Comparison of ENCODE assay signal across 19 cellular contexts in the genomic region with DNA sequence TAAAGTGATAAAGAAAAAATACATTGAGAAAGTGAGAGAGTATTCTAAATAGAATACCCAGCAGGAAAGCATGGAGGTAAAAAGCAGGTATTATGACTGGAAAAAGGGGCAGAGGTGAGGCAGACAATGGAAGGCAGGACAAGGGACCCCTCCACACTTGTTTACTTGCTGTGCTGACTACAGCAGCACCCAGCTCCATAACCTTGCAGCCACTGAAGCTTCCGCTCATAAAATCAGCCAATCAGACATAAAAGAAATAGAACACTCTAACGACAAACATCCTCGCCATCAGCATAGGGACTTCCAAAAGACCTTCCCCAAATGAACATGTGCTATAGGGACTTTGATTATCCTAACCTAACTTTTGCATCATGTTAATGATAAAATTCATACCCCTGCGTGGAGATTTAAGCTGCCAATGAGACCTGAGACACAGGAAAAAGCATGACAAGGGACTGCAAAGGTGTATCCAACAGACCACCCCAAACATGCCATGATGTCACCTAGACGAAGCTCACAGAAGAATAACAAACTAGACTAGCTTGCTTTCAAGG.
DNase-seq lines count a peak whose midpoint lies in the region; ATAC-seq, FAIRE-seq and TF ChIP-seq lines count a peak whose summit lies in the region.
"Had no signal": no experiment of that assay in that cellular context is flagged by ENCODE, and none has a peak within 500 bp of the region (broad histone marks: within the 10 kb centered on the region; RNA-seq: fewer than 3 reads in every experiment).

No MANE protein-coding gene starts in this region.

- intact Hi-C loops in GM12878 (cut with micrococcal nuclease; ENCODE audit: unreplicated experiment), result no loop called here

- H2AFZ ChIP-seq in GM12878 (ENCODE audit: control insufficient read depth, low read depth, low read length) (no peak overlapping the region), neuron (ENCODE audit: low read depth, low read length) (no peak overlapping the region)

- peak; percentile 37 to 38 for DNase-seq in SHP77 (lab: John Stamatoyannopoulos, UW)
- no peak for DNase-seq in SHP77 treated with DMSO at 0.1 percent for 48 hours (lab: John Stamatoyannopoulos, UW)
- DNase-seq in GM12878 (ENCODE audit: low read depth, low spot score), result no peak
- no peak for DNase-seq in HuH-7 (ENCODE audit: low spot score)
- DNase-seq: activated CD4-positive, alpha-beta T cell treated with anti-CD3 and anti-CD28 coated beads, Interleukin-2, amount 50 U/mL, for 48 hours; activated naive CD8-positive, alpha-beta T cell treated with anti-CD3 and anti-CD28 coated beads, Interleukin-2, amount 10 ng/mL, durations not matched to agents 7 days and 5 days; activated T-cell treated with anti-CD3 and anti-CD28 coated beads, Interleukin-2, amount 50 U/mL, for 48 hours; HCEC 1CT; heart left ventricle; kidney; NCI-H2029; NCI-H526 treated with DMSO at 0.1 percent for 48 hours; stimulated activated naive B cell treated with anti-CD40 and anti-IgM and Interleukin-4, amounts not matched to agents 10 μg/mL and 1 μg/mL and 100 μg/mL, for 72 hours; trophoblast cell had no signal

- H3K9ac ChIP-seq in GM12878 (ENCODE audit: control insufficient read depth, insufficient read depth, low read length), result no peak overlapping the region; the same call in 1 of the 2 replicates

- H3K79me2 ChIP-seq in GM12878 (ENCODE audit: control insufficient read depth, insufficient read depth, low read length), result peaks cover 8% of the 10 kb centered on the region

- in situ Hi-C loops in GM12878 (cut with MboI), result no loop called here

- H3K27ac ChIP-seq in KOPT-K1 (ENCODE audit: low read depth, low read length, poor library complexity, severe bottlenecking) (peak overlapping the region; percentile 93), GM12878 (ENCODE audit: control insufficient read depth, insufficient read depth) (0 out of 2 replicates have a peak overlapping the region, but pooled peaks have one; percentile 96)

- H3K9me3 ChIP-seq in KOPT-K1 (ENCODE audit: insufficient read depth, low read length, poor library complexity, severe bottlenecking), result no peaks in the 10 kb centered on the region
- H3K9me3 ChIP-seq in GM12878 (replicated peaks; ENCODE audit: control insufficient read depth, insufficient read depth, low read length), result no peaks in the 10 kb centered on the region
- no peaks in the 10 kb centered on the region for H3K9me3 ChIP-seq in neuron (ENCODE audit: low read length)
- H3K9me3 ChIP-seq: heart left ventricle had no signal

- no peaks in the 10 kb centered on the region for H3K27me3 ChIP-seq in GM12878 (replicated peaks in 1 of 2; ENCODE audit: control insufficient read depth in 2 of 2, insufficient read depth in 2 of 2, low read length in 1 of 2)
- H3K27me3 ChIP-seq in neuron (ENCODE audit: insufficient read depth, low read length), result no peaks in the 10 kb centered on the region

- H3K4me2 ChIP-seq in GM12878 (ENCODE audit: control insufficient read depth, insufficient read depth), result peak overlapping the region; percentile 97; the same call in 1 of the 2 replicates

- RAD21 ChIA-PET in GM12878 (lab: Charles Lee; ENCODE audit: unreplicated experiment), result interaction anchor here (1.8 kb wide), 1 partner anchor 9 kb away, joined by 8 read pairs; a partner anchor contains a TSS

- H4K20me1 ChIP-seq in GM12878 (ENCODE audit: control insufficient read depth, insufficient read depth), result no peaks in the 10 kb centered on the region

- H3K4me1 ChIP-seq in GM12878 (ENCODE audit: control insufficient read depth, insufficient read depth, low read length) (peaks cover 14% of the 10 kb centered on the region), neuron (ENCODE audit: insufficient read depth, low read length) (peaks cover 24% of the 10 kb centered on the region)

- no TSS peak for BruUV-seq in GM12878 (replicated peaks; lab: Mats Ljungman, UMichigan)

- no peak for TF ChIP-seq CTCF in GM12878 (IDR thresholded peaks at IDR 0.05 in 2 of 3, conservative IDR thresholded peaks at IDR 0.05 in 1 of 3; ENCODE audit: control insufficient read depth in 2 of 3, extremely low read depth in 1 of 3, insufficient read depth in 1 of 3, low read depth in 3 of 3, low read length in 3 of 3)

- H3K36me3 ChIP-seq in KOPT-K1 (ENCODE audit: insufficient read depth, low read length) (no peaks in the 10 kb centered on the region), GM12878 (ENCODE audit: control insufficient read depth in 2 of 2, insufficient read depth in 2 of 2, low read length in 1 of 2) (no peaks in the 10 kb centered on the region), neuron (ENCODE audit: insufficient read depth, low read length) (no peaks in the 10 kb centered on the region)
- H3K36me3 ChIP-seq: heart left ventricle had no signal

- WGBS in GM12878 (ENCODE audit: insufficient coverage, insufficient replicate concordance, low lambda C conversion rate, missing lambda C conversion rate), result 91% methylated on average over 5 of the region's 5 CpGs

- no peak for TF ChIP-seq EP300 in GM12878 (IDR thresholded peaks at IDR 0.05; ENCODE audit: borderline replicate concordance in 1 of 2, control insufficient read depth in 1 of 2, low read depth in 2 of 2, low read length in 2 of 2)

- no peak for TF ChIP-seq POLR2A in GM12878 (IDR thresholded peaks at IDR 0.05; ENCODE audit: low read depth, low read length)

- CTCF ChIA-PET in GM12878 (lab: Yijun Ruan, JAX), result interaction anchor here (0.6 to 1.0 kb wide), 3 partner anchors 43 to 48 kb away, joined by 3 read pairs; a partner anchor contains a TSS

- H3K4me3 ChIP-seq in GM12878 (no peak overlapping the region), neuron (ENCODE audit: low read length) (peak overlapping the region; percentile 83)

- ATAC-seq in GM12878 (no peak), HG02885 (IDR thresholded peaks at IDR 0.05; ENCODE audit: poor library complexity, unreplicated experiment) (no peak), GM18502 (IDR thresholded peaks at IDR 0.05; ENCODE audit: poor library complexity, unreplicated experiment) (no peak)
- ATAC-seq: heart left ventricle; stimulated activated naive B cell treated with anti-CD40 and anti-IgM and Interleukin-4, amounts not matched to agents 10 μg/mL and 1 μg/mL and 100 μg/mL, for 72 hours had no signal

- FAIRE-seq in GM12878 (lab: Jason Lieb, UNC), result no peak
- FAIRE-seq: GM18507, kidney had no signal

- POLR2A ChIA-PET in GM12878 (lab: Charles Lee), result interaction anchor here (0.5 to 5.2 kb wide), 5 partner anchors 8 to 303 kb away, joined by 3 to 57 read pairs (median 3); a partner anchor contains a TSS

- SMC1A ChIA-PET in GM12878 (lab: Charles Lee; ENCODE audit: uncharacterized antibody, unreplicated experiment), result interaction anchor here (0.6 to 1.5 kb wide), 5 partner anchors 9 to 67 kb away, joined by 3 to 6 read pairs (median 3); a partner anchor contains a TSS

- no peak for TF ChIP-seq RAD21 in GM12878 (IDR thresholded peaks at IDR 0.05; ENCODE audit: insufficient read depth, low read depth, low read length)

TF ChIP-seq in GM12878, 131 proteins besides CTCF, POLR2A, EP300 and RAD21 (continues in another document):
- TF ChIP-seq BMI1 (IDR thresholded peaks at IDR 0.05; ENCODE audit: borderline replicate concordance), result no peak
- no peak for TF ChIP-seq RELA (IDR thresholded peaks at IDR 0.05; ENCODE audit: borderline replicate concordance, partially characterized antibody)
- TF ChIP-seq ASH2L (IDR thresholded peaks at IDR 0.05; ENCODE audit: borderline replicate concordance, low read depth), result no peak
- no peak for TF ChIP-seq CREM (IDR thresholded peaks at IDR 0.05; ENCODE audit: low read depth)
- no peak for TF ChIP-seq SP1 (IDR thresholded peaks at IDR 0.05; ENCODE audit: low read depth, low read length)
- TF ChIP-seq CUX1 (IDR thresholded peaks at IDR 0.05; ENCODE audit: insufficient replicate concordance, low read depth, low read length), result no peak
- no peak for TF ChIP-seq KDM1A (IDR thresholded peaks at IDR 0.05; ENCODE audit: borderline replicate concordance)
- TF ChIP-seq HDAC2 (IDR thresholded peaks at IDR 0.05), result no peak
- TF ChIP-seq SREBF2 (IDR thresholded peaks at IDR 0.05; ENCODE audit: low read length), result no peak
- TF ChIP-seq TCF7 (IDR thresholded peaks at IDR 0.05; ENCODE audit: borderline replicate concordance), result no peak
- no peak for TF ChIP-seq JUND (IDR thresholded peaks at IDR 0.05; ENCODE audit: low read depth, low read length)

Comparison
In these comparisons a context has a peak if more than half of its experiments do, and no peak if none do; other contexts are left out.
1. DNase-seq: peak in SHP77 (2 of 2); none in SHP77 treated with DMSO at 0.1 percent for 48 hours (single experiment), GM12878 (single experiment) and HuH-7 (single experiment).